Comparison of ENCODE assay signal across 24 cellular contexts in the genomic region with DNA sequence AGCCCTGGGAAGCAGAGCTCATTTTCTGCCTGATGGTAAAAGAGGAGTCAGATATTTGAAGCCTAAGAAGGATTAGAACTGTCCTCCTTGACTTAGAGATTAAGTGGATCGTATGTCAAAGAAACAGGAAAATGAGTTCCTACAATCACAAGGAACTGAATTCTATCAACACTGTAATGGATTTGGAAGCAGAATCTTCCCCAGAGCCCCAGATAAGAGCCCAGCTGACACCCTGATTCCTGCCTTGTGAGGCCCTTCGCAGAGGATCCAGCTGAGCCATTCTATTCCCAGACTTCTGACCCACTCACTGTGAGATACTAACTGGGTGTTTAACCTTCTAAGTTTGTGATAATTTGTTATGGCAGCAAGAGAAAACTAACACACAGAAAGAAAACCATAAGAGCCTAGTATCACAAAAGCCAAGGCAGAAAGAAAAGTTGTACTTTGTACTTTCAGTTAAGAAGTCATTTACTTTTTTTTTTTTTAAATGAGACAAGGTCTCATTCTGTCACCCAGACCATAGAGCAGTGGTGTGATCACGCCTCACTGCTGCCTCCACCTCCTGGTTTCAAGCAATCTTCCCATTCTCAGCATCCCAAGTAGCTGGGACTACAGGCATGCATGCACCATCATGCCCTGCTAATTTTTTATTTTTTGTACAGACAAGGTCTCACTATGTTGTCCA.
A peak's percentile ranks its signal among the peaks of the same experiment; 100 is the strongest.
DNase-seq lines count a peak whose midpoint lies in the region; ATAC-seq, FAIRE-seq and TF ChIP-seq lines count a peak whose summit lies in the region.
"Had no signal": no experiment of that assay in that cellular context is flagged by ENCODE, and none has a peak within 500 bp of the region (broad histone marks: within the 10 kb centered on the region; RNA-seq: fewer than 3 reads in every experiment).

No MANE protein-coding gene starts in this region.

- H3K79me2 ChIP-seq in GM12878 (ENCODE audit: control insufficient read depth, insufficient read depth, low read length): no peaks in the 10 kb centered on the region
- no peaks in the 10 kb centered on the region for H3K79me2 ChIP-seq in neural progenitor cell (ENCODE audit: low read depth)

- no peak for TF ChIP-seq EP300 in GM12878 (IDR thresholded peaks at IDR 0.05; ENCODE audit: borderline replicate concordance in 1 of 2, control insufficient read depth in 1 of 2, low read depth in 2 of 2, low read length in 2 of 2)
- no peak for TF ChIP-seq EP300 in suprapubic skin (IDR thresholded peaks at IDR 0.05)

- H3K27ac ChIP-seq in GM12878 (ENCODE audit: control insufficient read depth, insufficient read depth) (no peak overlapping the region), neural progenitor cell (no peak overlapping the region), suprapubic skin (no peak overlapping the region), mesenchymal stem cell (ENCODE audit: low read length, poor library complexity, severe bottlenecking) (no peak overlapping the region)
- H3K27ac ChIP-seq: 22Rv1, SK-N-MC had no signal

- H3K27ac Mint-ChIP-seq in neural progenitor cell: peak overlapping the region; percentile 61
- H3K27ac Mint-ChIP-seq: CD8-positive, alpha-beta memory T cell had no signal

- H3K4me3 Mint-ChIP-seq in neural progenitor cell: no peak overlapping the region
- H3K4me3 Mint-ChIP-seq: CD14-positive monocyte; CD8-positive, alpha-beta memory T cell had no signal

- in situ Hi-C loops in GM12878 (cut with MboI): no loop called here

- H3K4ac ChIP-seq in mesenchymal stem cell (ENCODE audit: low read depth in 1 of 2, low read length in 2 of 2): no peak overlapping the region

- RAD21 ChIA-PET in GM12878 (lab: Charles Lee; ENCODE audit: unreplicated experiment): interaction anchor here (1.4 kb wide), 2 partner anchors 21 to 576 kb away, joined by 5 read pairs; no protein-coding TSS in a partner anchor

- H3K79me1 ChIP-seq in mesenchymal stem cell (replicated peaks; ENCODE audit: low read length, poor library complexity, severe bottlenecking): no peaks in the 10 kb centered on the region

- H4K91ac ChIP-seq in mesenchymal stem cell (ENCODE audit: low read length): no peak overlapping the region

- no peak overlapping the region for H3K14ac ChIP-seq in mesenchymal stem cell (ENCODE audit: low read length in 2 of 2)

- no peak overlapping the region for H2AFZ ChIP-seq in GM12878 (ENCODE audit: control insufficient read depth, low read depth, low read length)
- H2AFZ ChIP-seq in neural progenitor cell (replicated peaks): no peak overlapping the region
- H2AFZ ChIP-seq in mesenchymal stem cell (ENCODE audit: low read depth, low read length): no peak overlapping the region

- H3K9me3 ChIP-seq in GM12878 (replicated peaks; ENCODE audit: control insufficient read depth, insufficient read depth, low read length) (no peaks in the 10 kb centered on the region), neural progenitor cell (ENCODE audit: low read depth) (no peaks in the 10 kb centered on the region), suprapubic skin (no peaks in the 10 kb centered on the region), mesenchymal stem cell (ENCODE audit: control insufficient read depth, low read length) (no peaks in the 10 kb centered on the region), MG63 (no peaks in the 10 kb centered on the region)
- H3K9me3 ChIP-seq: BE2C had no signal

- no peaks in the 10 kb centered on the region for H3K36me3 ChIP-seq in GM12878 (ENCODE audit: control insufficient read depth in 2 of 2, insufficient read depth in 2 of 2, low read length in 1 of 2)
- H3K36me3 ChIP-seq in neural progenitor cell: no peaks in the 10 kb centered on the region
- H3K36me3 ChIP-seq in suprapubic skin: no peaks in the 10 kb centered on the region
- no peaks in the 10 kb centered on the region for H3K36me3 ChIP-seq in mesenchymal stem cell (ENCODE audit: control insufficient read depth in 1 of 2, insufficient read depth in 2 of 2, low read depth in 1 of 2, low read length in 2 of 2)
- no peaks in the 10 kb centered on the region for H3K36me3 ChIP-seq in MG63
- H3K36me3 ChIP-seq: BE2C had no signal

- H4K20me1 ChIP-seq in GM12878 (ENCODE audit: control insufficient read depth, insufficient read depth) (no peaks in the 10 kb centered on the region), neural progenitor cell (ENCODE audit: low read depth) (no peaks in the 10 kb centered on the region)

- no peak overlapping the region for H4K8ac ChIP-seq in mesenchymal stem cell (ENCODE audit: low read length)

- BruUV-seq in GM12878 (replicated peaks; lab: Mats Ljungman, UMichigan): no TSS peak

- no peak overlapping the region for H2BK5ac ChIP-seq in mesenchymal stem cell (ENCODE audit: low read depth, low read length, poor library complexity, severe bottlenecking)

- POLR2A ChIA-PET in GM12878 (lab: Charles Lee): no interaction called here

- H3F3A ChIP-seq in neural progenitor cell (ENCODE audit: low read depth): peaks cover 5% of the 10 kb centered on the region

- DNase-seq in D721Med (ENCODE audit: insufficient read length, low spot score) (no peak), GM12878 (ENCODE audit: low read depth, low spot score) (no peak), neural progenitor cell (ENCODE audit: low spot score) (no peak), suprapubic skin (ENCODE audit: low spot score in 2 of 2) (no peak), mesenchymal stem cell (no peak), MG63 (no peak), epidermal melanocyte (ENCODE audit: insufficient read length, low spot score) (no peak)
- DNase-seq: BE2C; CD8-positive, alpha-beta memory T cell; DND-41; Kasumi-1; NCI-H1105 treated with DMSO at 0.1 percent for 48 hours; NCI-H2029; NCI-H446 treated with DMSO at 0.1 percent for 48 hours; NCI-H69; SIG-M5 had no signal

- TF ChIP-seq CTCF in D721Med (IDR thresholded peaks at IDR 0.05; ENCODE audit: insufficient read depth, missing control alignments) (no peak), GM12878 (IDR thresholded peaks at IDR 0.05 in 2 of 3, conservative IDR thresholded peaks at IDR 0.05 in 1 of 3; ENCODE audit: control insufficient read depth in 2 of 3, extremely low read depth in 1 of 3, insufficient read depth in 1 of 3, low read depth in 3 of 3, low read length in 3 of 3) (no peak), neural progenitor cell (IDR thresholded peaks at IDR 0.05) (no peak), suprapubic skin (IDR thresholded peaks at IDR 0.05) (no peak)

- no peak overlapping the region for H3K4me2 ChIP-seq in GM12878 (ENCODE audit: control insufficient read depth, insufficient read depth)
- no peak overlapping the region for H3K4me2 ChIP-seq in neural progenitor cell
- H3K4me2 ChIP-seq in mesenchymal stem cell (ENCODE audit: low read length, poor library complexity, severe bottlenecking): no peak overlapping the region

- no peak overlapping the region for H3K23ac ChIP-seq in mesenchymal stem cell (ENCODE audit: low read length in 2 of 2)

- TF ChIP-seq POLR2A in GM12878 (IDR thresholded peaks at IDR 0.05; ENCODE audit: low read depth, low read length): no peak
- no peak for TF ChIP-seq POLR2A in suprapubic skin (IDR thresholded peaks at IDR 0.05)

- H3K9me3 Mint-ChIP-seq in neural progenitor cell: no peaks in the 10 kb centered on the region
- H3K9me3 Mint-ChIP-seq: CD8-positive, alpha-beta memory T cell had no signal

- H3K4me1 ChIP-seq in GM12878 (ENCODE audit: control insufficient read depth, insufficient read depth, low read length): no peaks in the 10 kb centered on the region
- no peaks in the 10 kb centered on the region for H3K4me1 ChIP-seq in neural progenitor cell
- no peaks in the 10 kb centered on the region for H3K4me1 ChIP-seq in suprapubic skin
- H3K4me1 ChIP-seq in mesenchymal stem cell (ENCODE audit: control insufficient read depth, insufficient read depth, low read depth, low read length): no peaks in the 10 kb centered on the region
- H3K4me1 ChIP-seq: BE2C had no signal

- H3K4me3 ChIP-seq in GM12878 (no peak overlapping the region), neural progenitor cell (no peak overlapping the region), suprapubic skin (no peak overlapping the region), mesenchymal stem cell (ENCODE audit: insufficient read depth in 1 of 2, low read depth in 1 of 2, low read length in 2 of 2) (no peak overlapping the region), MG63 (no peak overlapping the region)
- H3K4me3 ChIP-seq: SK-N-MC had no signal

- no peak overlapping the region for H2BK12ac ChIP-seq in mesenchymal stem cell (ENCODE audit: low read length in 2 of 2)

- FAIRE-seq in D721Med (lab: Jason Lieb, UNC): peak; percentile 71
- FAIRE-seq in GM12878 (lab: Jason Lieb, UNC): no peak
- FAIRE-seq: GM18507, H1, RCC 7860 had no signal

- no peak overlapping the region for H2BK15ac ChIP-seq in mesenchymal stem cell (ENCODE audit: low read depth, poor library complexity, severe bottlenecking)

- peaks cover 14% of the 10 kb centered on the region for H3K4me1 Mint-ChIP-seq in neural progenitor cell
- H3K4me1 Mint-ChIP-seq: CD8-positive, alpha-beta memory T cell had no signal

- H3K27me3 ChIP-seq in GM12878 (replicated peaks in 1 of 2; ENCODE audit: control insufficient read depth in 2 of 2, insufficient read depth in 2 of 2, low read length in 1 of 2): no peaks in the 10 kb centered on the region
- no peaks in the 10 kb centered on the region for H3K27me3 ChIP-seq in neural progenitor cell
- no peaks in the 10 kb centered on the region for H3K27me3 ChIP-seq in suprapubic skin
- no peaks in the 10 kb centered on the region for H3K27me3 ChIP-seq in mesenchymal stem cell (ENCODE audit: control insufficient read depth in 1 of 2, insufficient read depth in 1 of 2, low read length in 2 of 2)
- H3K27me3 ChIP-seq in MG63: no peaks in the 10 kb centered on the region
- H3K27me3 ChIP-seq: BE2C had no signal

- TF ChIP-seq RAD21 in GM12878 (IDR thresholded peaks at IDR 0.05; ENCODE audit: insufficient read depth, low read depth, low read length): no peak

- H3K27me3 Mint-ChIP-seq in neural progenitor cell (ENCODE audit: insufficient read depth, low read depth): no peaks in the 10 kb centered on the region
- H3K27me3 Mint-ChIP-seq: CD8-positive, alpha-beta memory T cell had no signal

- ATAC-seq in HG02798 (IDR thresholded peaks at IDR 0.05; ENCODE audit: poor library complexity, unreplicated experiment) (peak; percentile 65), GM12878 (no peak; the same call in 2 of the 3 replicates)
- ATAC-seq: HCT116 had no signal

- no peak overlapping the region for H2BK120ac ChIP-seq in mesenchymal stem cell (ENCODE audit: low read depth, low read length)

- no peak overlapping the region for H3K18ac ChIP-seq in mesenchymal stem cell (ENCODE audit: low read depth in 1 of 2, low read length in 2 of 2)

- CTCF ChIA-PET in GM12878 (lab: Yijun Ruan, JAX): interaction anchor here (1.1 to 1.9 kb wide), 3 partner anchors 10 to 113 kb away, joined by 5 to 10 read pairs (median 6); no protein-coding TSS in a partner anchor

- H3K9ac ChIP-seq in GM12878 (ENCODE audit: control insufficient read depth, insufficient read depth, low read length): no peak overlapping the region
- no peak overlapping the region for H3K9ac ChIP-seq in neural progenitor cell
- no peak overlapping the region for H3K9ac ChIP-seq in mesenchymal stem cell (ENCODE audit: low read length)

- 53% methylated on average over 3 of the region's 3 CpGs for WGBS in GM12878 (ENCODE audit: insufficient coverage, insufficient replicate concordance, low lambda C conversion rate, missing lambda C conversion rate)
- WGBS in suprapubic skin: 96% methylated on average over 3 of the region's 3 CpGs
- WGBS in mesenchymal stem cell: 86% methylated on average over 2 of the region's 3 CpGs

- intact Hi-C loops in GM12878 (cut with micrococcal nuclease; ENCODE audit: unreplicated experiment): no loop called here

- H2AK5ac ChIP-seq in mesenchymal stem cell (ENCODE audit: low read length, severe bottlenecking): no peak overlapping the region

- SMC1A ChIA-PET in GM12878 (lab: Charles Lee; ENCODE audit: uncharacterized antibody, unreplicated experiment): interaction anchor here (1.1 to 1.3 kb wide), 3 partner anchors 21 to 116 kb away, joined by 3 to 5 read pairs (median 3); no protein-coding TSS in a partner anchor

- no peaks in the 10 kb centered on the region for H3K36me3 Mint-ChIP-seq in neural progenitor cell
- H3K36me3 Mint-ChIP-seq: CD14-positive monocyte had no signal
